In the genomic region with DNA sequence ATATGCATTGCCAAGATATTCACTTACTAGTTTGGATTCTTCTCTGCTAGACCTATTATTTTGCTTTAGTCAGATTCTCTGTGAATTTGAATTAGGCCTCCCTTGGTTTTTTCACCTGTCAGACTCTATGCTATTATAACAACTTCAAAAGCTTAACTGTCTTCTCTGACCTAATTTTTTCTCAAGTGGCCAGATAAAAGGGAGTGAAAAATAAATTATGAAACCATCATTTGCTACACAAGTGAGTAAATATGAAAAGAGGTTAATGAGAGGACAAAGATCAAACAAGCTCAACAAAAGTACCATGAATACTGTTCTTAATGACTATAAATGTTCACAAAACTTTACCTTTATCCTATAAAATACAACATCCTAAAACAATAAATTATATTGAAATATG, we compare ENCODE assay signal across 27 cellular contexts.
"Had no signal": no experiment of that assay in that cellular context is flagged by ENCODE, and none has a peak within 500 bp of the region (broad histone marks: within the 10 kb centered on the region; RNA-seq: fewer than 3 reads in every experiment).

No MANE protein-coding gene starts in this region.

- H3K9me3 ChIP-seq: adrenal gland, SJSA1, SK-N-SH had no signal

- H3K4me1 ChIP-seq: adrenal gland, SJSA1 had no signal

- H3K9ac ChIP-seq: SK-N-SH had no signal

- H3K4me2 ChIP-seq: SK-N-SH had no signal

- H3K27me3 ChIP-seq: adrenal gland, SJSA1 had no signal

- DNase-seq: activated CD4-positive, alpha-beta T cell treated with anti-CD3 and anti-CD28 coated beads for 36 hours; activated CD4-positive, alpha-beta T cell treated with anti-CD3 and anti-CD28 coated beads, Interleukin-2, amount 10 ng/mL, durations not matched to agents 7 days and 5 days; activated CD4-positive, alpha-beta T cell treated with anti-CD3 and anti-CD28 coated beads, Interleukin-2, amount 50 U/mL, for 48 hours; activated CD8-positive, alpha-beta T cell treated with anti-CD3 and anti-CD28 coated beads, Interleukin-2, amount 10 ng/mL, durations not matched to agents 7 days and 5 days; activated gamma-delta T cell; activated naive CD4-positive, alpha-beta T cell treated with Interleukin-2 at 50 U/mL for 16 hours; activated T-cell treated with anti-CD3 and anti-CD28 coated beads, Interleukin-2, amount 50 U/mL, for 24 hours; adrenal gland; caudate nucleus; cerebellar nuclear complex; NCI-H1092 treated with DMSO at 0.1 percent for 48 hours; NCI-H1436 treated with DMSO at 0.1 percent for 48 hours; NCI-H1694 treated with DMSO at 0.1 percent for 48 hours; NCI-H2029; NCI-H2171 treated with DMSO at 0.1 percent for 48 hours; NCI-H2227 treated with DMSO at 0.1 percent for 48 hours; NCI-H446; SK-N-SH had no signal

- H3K36me3 Mint-ChIP-seq: activated naive CD4-positive, alpha-beta T cell treated with anti-CD3 and anti-CD28 coated beads, Interleukin-2, amount 50 U/mL, for 72 hours; brain had no signal

- H3K36me3 ChIP-seq: adrenal gland, SJSA1 had no signal

- H3K4me3 Mint-ChIP-seq: activated CD4-positive, alpha-beta T cell treated with anti-CD3 and anti-CD28 coated beads for 36 hours; activated CD4-positive, alpha-beta T cell treated with anti-CD3 and anti-CD28 coated beads, Interleukin-2, amount 10 ng/mL, durations not matched to agents 7 days and 5 days; activated CD8-positive, alpha-beta T cell treated with anti-CD3 and anti-CD28 coated beads, Interleukin-2, amount 10 ng/mL, durations not matched to agents 7 days and 5 days; activated T-cell treated with anti-CD3 and anti-CD28 coated beads, Interleukin-2, amount 50 U/mL, for 24 hours; brain; T-helper 1 cell treated with Interleukin-12 subunit alpha and Interleukin-12 subunit beta and Interleukin-4 antibody, amounts not matched to agents 30 μg/mL and 1 μg/mL, for 36 hours; T-helper 2 cell treated with Interferon-gamma antibody and Interleukin-4, amounts not matched to agents 5 μg/mL and 100 μg/mL, for 36 hours had no signal

- H3K27me3 Mint-ChIP-seq: activated CD4-positive, alpha-beta T cell treated with anti-CD3 and anti-CD28 coated beads for 36 hours; activated CD4-positive, alpha-beta T cell treated with anti-CD3 and anti-CD28 coated beads, Interleukin-2, amount 10 ng/mL, durations not matched to agents 7 days and 5 days; activated T-cell treated with anti-CD3 and anti-CD28 coated beads, Interleukin-2, amount 50 U/mL, for 24 hours; brain had no signal

- H3K27ac ChIP-seq: adrenal gland, SJSA1 had no signal

- H3K27ac Mint-ChIP-seq: activated CD4-positive, alpha-beta T cell treated with anti-CD3 and anti-CD28 coated beads for 36 hours; activated CD4-positive, alpha-beta T cell treated with anti-CD3 and anti-CD28 coated beads, Interleukin-2, amount 10 ng/mL, durations not matched to agents 7 days and 5 days; activated CD8-positive, alpha-beta T cell treated with anti-CD3 and anti-CD28 coated beads, Interleukin-2, amount 10 ng/mL, durations not matched to agents 7 days and 5 days; activated naive CD4-positive, alpha-beta T cell treated with anti-CD3 and anti-CD28 coated beads, Interleukin-2, amount 50 U/mL, for 72 hours; activated T-cell treated with anti-CD3 and anti-CD28 coated beads, Interleukin-2, amount 50 U/mL, for 24 hours; activated T-helper 2 cell treated with anti-CD3 and anti-CD28 coated beads, Interferon-gamma antibody, Interleukin-2, Interleukin-4, amounts not matched to agents 10 μg/mL and 5 μg/mL and 100 μg/mL, durations not matched to agents 14 hours and 24 hours and 36 hours; brain; T-helper 1 cell treated with Interleukin-12 subunit alpha and Interleukin-12 subunit beta and Interleukin-4 antibody, amounts not matched to agents 30 μg/mL and 1 μg/mL, for 36 hours; T-helper 2 cell treated with Interferon-gamma antibody and Interleukin-4, amounts not matched to agents 5 μg/mL and 100 μg/mL, for 36 hours had no signal

- H3K4me1 Mint-ChIP-seq: activated CD4-positive, alpha-beta T cell treated with anti-CD3 and anti-CD28 coated beads for 36 hours; activated CD4-positive, alpha-beta T cell treated with anti-CD3 and anti-CD28 coated beads, Interleukin-2, amount 10 ng/mL, durations not matched to agents 7 days and 5 days; brain had no signal

- H3K4me3 ChIP-seq: adrenal gland, SJSA1 had no signal

- FAIRE-seq: bronchial epithelial cell, TTC549 had no signal

- ATAC-seq: activated CD4-positive, alpha-beta T cell treated with anti-CD3 and anti-CD28 coated beads for 36 hours; activated CD8-positive, alpha-beta T cell treated with anti-CD3 and anti-CD28 coated beads, Interleukin-2, amount 10 ng/mL, durations not matched to agents 7 days and 5 days; activated naive CD4-positive, alpha-beta T cell treated with anti-CD3 and anti-CD28 coated beads, Interleukin-2, amount 50 U/mL, for 72 hours; Panc1 had no signal
